In the genomic region with DNA sequence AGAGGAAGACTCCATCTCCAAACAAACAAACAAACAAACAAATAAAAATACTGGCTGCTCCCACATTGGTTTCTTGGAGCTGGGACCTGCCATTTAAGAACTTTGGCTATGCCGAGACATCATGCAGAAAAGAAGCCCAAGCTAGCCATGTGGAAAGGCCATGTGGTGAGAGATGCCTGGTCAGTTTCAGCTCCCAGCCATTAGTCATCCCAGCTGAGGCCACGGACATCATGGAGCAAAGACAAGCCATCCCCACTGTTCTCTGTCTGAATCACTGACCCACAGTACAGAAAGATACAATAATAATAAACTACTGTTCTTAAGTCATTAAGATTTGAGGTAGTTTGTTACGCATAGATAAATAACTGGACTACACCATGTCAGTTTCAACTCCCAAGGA, we compare ENCODE assay signal across 16 cellular contexts.
"Had no signal": no experiment of that assay in that cellular context is flagged by ENCODE, and none has a peak within 500 bp of the region (broad histone marks: within the 10 kb centered on the region; RNA-seq: fewer than 3 reads in every experiment).

No MANE protein-coding gene starts in this region.

- H3K27ac Mint-ChIP-seq: activated CD8-positive, alpha-beta T cell treated with anti-CD3 and anti-CD28 coated beads, Interleukin-2, amount 10 ng/mL, durations not matched to agents 7 days and 5 days; T-cell had no signal

- H3K4me1 Mint-ChIP-seq: neural crest cell, T-cell had no signal

- H3K36me3 ChIP-seq: ascending aorta, ovary, stomach, tibial artery, uterus had no signal

- H3K9me3 ChIP-seq: ascending aorta, ovary, stomach, tibial artery, uterus had no signal

- ATAC-seq: activated CD8-positive, alpha-beta T cell treated with anti-CD3 and anti-CD28 coated beads, Interleukin-2, amount 10 ng/mL, durations not matched to agents 7 days and 5 days; T-cell had no signal

- H3K4me3 Mint-ChIP-seq: activated CD8-positive, alpha-beta T cell treated with anti-CD3 and anti-CD28 coated beads, Interleukin-2, amount 10 ng/mL, durations not matched to agents 7 days and 5 days; neural crest cell; T-cell had no signal

- H3K9me3 Mint-ChIP-seq: neural crest cell, T-cell had no signal

- H3K4me1 ChIP-seq: ascending aorta, stomach, tibial artery, uterus had no signal

- H3K27ac ChIP-seq: ascending aorta, coronary artery, ovary, stomach, tibial artery, uterus had no signal

- H3K27me3 ChIP-seq: ascending aorta, ovary, uterus had no signal

- H3K4me3 ChIP-seq: ascending aorta, coronary artery, ovary, stomach, tibial artery, uterus had no signal

- H3K36me3 Mint-ChIP-seq: T-cell had no signal

- DNase-seq: activated CD8-positive, alpha-beta memory T cell treated with anti-CD3 and anti-CD28 coated beads, Interleukin-2, amount 50 U/mL, for 48 hours; activated CD8-positive, alpha-beta T cell treated with anti-CD3 and anti-CD28 coated beads, Interleukin-2, amount 10 ng/mL, durations not matched to agents 7 days and 5 days; caudate nucleus; effector CD8-positive, alpha-beta T cell; head of caudate nucleus; ovary; stimulated activated CD4-positive, alpha-beta T cell treated with anti-CD3 and anti-CD28 coated beads, Interleukin-15, amount 100 ng/mL, for 24 hours; stimulated activated CD4-positive, alpha-beta T cell treated with anti-CD3 and anti-CD28 coated beads, Interleukin-4, amount 100 ng/mL, for 24 hours; stomach; T-cell; T1000; tibial artery; uterus had no signal
